In the genomic region with DNA sequence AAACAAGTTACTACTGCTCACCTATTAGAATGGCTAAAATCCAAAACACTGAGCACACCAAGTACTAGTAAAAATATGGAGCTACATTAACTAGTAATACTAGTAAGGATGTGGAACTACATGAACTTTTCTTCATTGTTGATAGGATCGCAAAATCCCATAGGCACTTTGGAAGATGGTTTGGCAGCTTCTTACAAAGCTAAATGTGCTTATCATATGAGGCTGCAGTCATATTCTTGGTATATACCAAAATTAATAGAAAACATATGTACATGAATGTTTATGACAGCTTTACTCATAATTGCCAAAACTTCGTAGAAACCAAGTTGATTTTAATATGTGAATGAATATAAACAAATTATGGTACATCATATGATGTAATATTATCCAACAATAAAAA, we compare ENCODE assay signal across 24 cellular contexts.
"Had no signal": no experiment of that assay in that cellular context is flagged by ENCODE, and none has a peak within 500 bp of the region (broad histone marks: within the 10 kb centered on the region; RNA-seq: fewer than 3 reads in every experiment).

No MANE protein-coding gene starts in this region.

- H3K4me3 ChIP-seq: dorsolateral prefrontal cortex, esophagus muscularis mucosa, gastroesophageal sphincter, psoas muscle, right lobe of liver, spleen, testis, tibial nerve, upper lobe of right lung, vagina had no signal

- H3K27me3 ChIP-seq: dorsolateral prefrontal cortex, esophagus muscularis mucosa, gastroesophageal sphincter, neutrophil, right lobe of liver, spleen, testis, tibial nerve, upper lobe of right lung, vagina had no signal

- DNase-seq: cortex of kidney; dorsolateral prefrontal cortex; effector memory CD4-positive, alpha-beta T cell; glutamatergic neuron; islet precursor cell; mammary epithelial cell; naive thymus-derived CD4-positive, alpha-beta T cell; nephron progenitor cell; psoas muscle; retina; right lobe of liver; spleen; stimulated activated CD4-positive, alpha-beta T cell treated with anti-CD3 and anti-CD28 coated beads, Interleukin-2, amount 100 ng/mL, for 24 hours; stimulated activated CD4-positive, alpha-beta T cell treated with anti-CD3 and anti-CD28 coated beads, Interleukin-4, amount 100 ng/mL, for 4 hours; stimulated activated naive B cell treated with anti-CD40 and anti-IgM and Interleukin-4, amounts not matched to agents 10 μg/mL and 1 μg/mL and 100 μg/mL, for 72 hours; stimulated activated naive CD8-positive, alpha-beta T cell treated with anti-CD3 and anti-CD28 coated beads, Interleukin-15, amount 100 ng/mL, for 72 hours; testis; upper lobe of right lung had no signal

- H3K27ac ChIP-seq: dorsolateral prefrontal cortex, esophagus muscularis mucosa, gastroesophageal sphincter, neutrophil, right lobe of liver, spleen, testis, tibial nerve, upper lobe of right lung, vagina had no signal

- H3K36me3 ChIP-seq: esophagus muscularis mucosa, gastroesophageal sphincter, neutrophil, right lobe of liver, spleen, tibial nerve, upper lobe of right lung, vagina had no signal

- H3K9me3 ChIP-seq: esophagus muscularis mucosa, gastroesophageal sphincter, neutrophil, right lobe of liver, spleen, testis, tibial nerve, upper lobe of right lung, vagina had no signal

- H3K4me1 ChIP-seq: right lobe of liver, testis, upper lobe of right lung, vagina had no signal

- ATAC-seq: gastroesophageal sphincter; left lobe of liver; naive thymus-derived CD4-positive, alpha-beta T cell; psoas muscle; right lobe of liver; stimulated activated naive B cell treated with anti-CD40 and anti-IgM and Interleukin-4, amounts not matched to agents 10 μg/mL and 1 μg/mL and 100 μg/mL, for 72 hours; stimulated activated naive CD8-positive, alpha-beta T cell treated with anti-CD3 and anti-CD28 coated beads, Interleukin-15, amount 100 ng/mL, for 72 hours; upper lobe of right lung had no signal
